In the genomic region with DNA sequence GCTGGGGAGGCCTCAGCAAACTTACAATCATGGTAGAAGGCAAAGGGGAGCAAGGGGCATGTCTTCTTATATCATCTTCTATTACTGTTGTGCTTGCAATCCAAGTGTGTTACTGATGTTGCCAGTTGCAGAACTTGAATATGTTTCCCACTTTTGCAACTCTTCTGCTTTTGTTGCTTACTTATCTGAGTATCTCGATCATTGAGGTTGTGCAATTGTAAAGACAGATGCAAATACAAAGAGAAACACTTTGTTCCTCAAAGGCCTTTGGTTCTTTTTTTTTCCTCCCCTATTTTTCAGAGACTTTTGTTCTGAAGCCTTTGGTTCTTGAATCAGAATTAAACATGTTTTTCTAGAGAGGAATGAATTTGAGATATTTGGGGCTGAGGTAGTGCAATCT, we compare ENCODE assay signal across 28 cellular contexts. TPM values are rescaled to one million over a fixed set of nuclear protein-coding genes. Genes with fewer than 3 reads are reported as not detected.
DNase-seq lines count a peak whose midpoint lies in the region; ATAC-seq and TF ChIP-seq lines count a peak whose summit lies in the region.
"Had no signal": no experiment of that assay in that cellular context is flagged by ENCODE, and none has a peak within 500 bp of the region (broad histone marks: within the 10 kb centered on the region; RNA-seq: fewer than 3 reads in every experiment).

No MANE protein-coding gene starts in this region.

- POLR2A ChIA-PET in WTC11 (lab: Charles Lee) = no interaction called here

- H3K4me1 Mint-ChIP-seq in GM23338 (peaks cover 24% of the 10 kb centered on the region), WTC11 (peaks cover 33% of the 10 kb centered on the region), neural progenitor cell (peaks cover 14% of the 10 kb centered on the region)
- H3K4me1 Mint-ChIP-seq: activated naive CD4-positive, alpha-beta T cell treated with anti-CD3 and anti-CD28 coated beads, Interleukin-2, amount 10 ng/mL, durations not matched to agents 7 days and 5 days; immature natural killer cell; natural killer cell; T-cell had no signal

- no peak overlapping the region for H3K9ac ChIP-seq in neural progenitor cell

- H2AFZ ChIP-seq in GM23338 (no peak overlapping the region), neural progenitor cell (replicated peaks) (no peak overlapping the region)

- H3K27me3 Mint-ChIP-seq in GM23338 (ENCODE audit: insufficient read depth, low read depth, poor library complexity) = peaks cover 8% of the 10 kb centered on the region
- H3K27me3 Mint-ChIP-seq in WTC11 (ENCODE audit: low read depth) = peaks cover 2% of the 10 kb centered on the region; the same call in 1 of the 2 replicates
- no peaks in the 10 kb centered on the region for H3K27me3 Mint-ChIP-seq in neural progenitor cell (ENCODE audit: insufficient read depth, low read depth)
- H3K27me3 Mint-ChIP-seq: activated naive CD4-positive, alpha-beta T cell treated with anti-CD3 and anti-CD28 coated beads, Interleukin-2, amount 10 ng/mL, durations not matched to agents 7 days and 5 days had no signal

- H3K4me3 Mint-ChIP-seq in GM23338 = peak overlapping the region; percentile 37; the same call in 1 of the 3 replicates
- H3K4me3 Mint-ChIP-seq in WTC11 = no peak overlapping the region
- H3K4me3 Mint-ChIP-seq in neural progenitor cell = no peak overlapping the region
- H3K4me3 Mint-ChIP-seq: activated naive CD4-positive, alpha-beta T cell treated with anti-CD3 and anti-CD28 coated beads, Interleukin-2, amount 10 ng/mL, durations not matched to agents 7 days and 5 days; CD4-positive, CD25-positive, alpha-beta regulatory T cell; immature natural killer cell; natural killer cell; T-cell had no signal

- H3K4me2 ChIP-seq in GM23338 (peak overlapping the region; percentile 58), neural progenitor cell (peak overlapping the region; percentile 63)

- H3K27ac Mint-ChIP-seq in GM23338 (peak overlapping the region; percentile 94), WTC11 (peak overlapping the region; percentile 73), neural progenitor cell (no peak overlapping the region)
- H3K27ac Mint-ChIP-seq: activated naive CD4-positive, alpha-beta T cell treated with anti-CD3 and anti-CD28 coated beads, Interleukin-2, amount 10 ng/mL, durations not matched to agents 7 days and 5 days; CD4-positive, CD25-positive, alpha-beta regulatory T cell; immature natural killer cell; natural killer cell; T-cell had no signal

- H3K9me3 ChIP-seq in neural progenitor cell (ENCODE audit: low read depth) = peaks cover 5% of the 10 kb centered on the region
- H3K9me3 ChIP-seq: heart right ventricle, psoas muscle, uterus had no signal

- peaks cover 15% of the 10 kb centered on the region; the same call in 1 of the 2 replicates for H3K36me3 ChIP-seq in GM23338 (ENCODE audit: insufficient read depth)
- peaks cover 7% of the 10 kb centered on the region for H3K36me3 ChIP-seq in neural progenitor cell
- H3K36me3 ChIP-seq: heart right ventricle, uterus had no signal

- H3K9me3 Mint-ChIP-seq in GM23338 (peaks cover 68% of the 10 kb centered on the region), WTC11 (peaks cover 52% of the 10 kb centered on the region), neural progenitor cell (peaks cover 33% of the 10 kb centered on the region)
- H3K9me3 Mint-ChIP-seq: immature natural killer cell, natural killer cell had no signal

- CTCF ChIA-PET in WTC11 (lab: Charles Lee) = interaction anchor here (1.1 kb wide), 1 partner anchor 136 kb away, joined by 6 read pairs; the partner anchor contains the start of gene UBR7

- H3K9me2 ChIP-seq in GM23338 (ENCODE audit: insufficient read depth) = peaks cover 9% of the 10 kb centered on the region

- H3K4me1 ChIP-seq in GM23338 (ENCODE audit: insufficient read depth) = peaks cover 29% of the 10 kb centered on the region
- peaks cover 26% of the 10 kb centered on the region for H3K4me1 ChIP-seq in neural progenitor cell
- H3K4me1 ChIP-seq: psoas muscle, uterus had no signal

- H3K79me2 ChIP-seq in GM23338 (replicated peaks; ENCODE audit: insufficient read depth) (no peaks in the 10 kb centered on the region), neural progenitor cell (ENCODE audit: low read depth) (no peaks in the 10 kb centered on the region)

- H3K4me3 ChIP-seq in GM23338 (peak overlapping the region; percentile 13; the same call in 1 of the 2 replicates), neural progenitor cell (no peak overlapping the region)
- H3K4me3 ChIP-seq: dorsolateral prefrontal cortex, heart right ventricle, psoas muscle, uterus had no signal

- H3F3A ChIP-seq in GM23338 (replicated peaks; ENCODE audit: low read depth) (peaks cover 10% of the 10 kb centered on the region; the same call in 1 of the 2 replicates), neural progenitor cell (ENCODE audit: low read depth) (peaks cover 37% of the 10 kb centered on the region)

- intact Hi-C loops in posterior vena cava (cut with DNase I) = no loop called here

- ATAC-seq in GM23338 = no peak
- ATAC-seq in WTC11 = no peak
- no peak for ATAC-seq in GM21717 (IDR thresholded peaks at IDR 0.05; ENCODE audit: unreplicated experiment)
- ATAC-seq: HCT116, heart right ventricle, left lobe of liver, natural killer cell, psoas muscle, Right ventricle myocardium inferior, T-cell had no signal

- no peaks in the 10 kb centered on the region for H4K20me1 ChIP-seq in GM23338 (replicated peaks; ENCODE audit: insufficient read depth)
- no peaks in the 10 kb centered on the region for H4K20me1 ChIP-seq in neural progenitor cell (ENCODE audit: low read depth)

- H3K27me3 ChIP-seq in GM23338 (ENCODE audit: insufficient read depth) = no peaks in the 10 kb centered on the region
- H3K27me3 ChIP-seq in neural progenitor cell = no peaks in the 10 kb centered on the region
- H3K27me3 ChIP-seq: dorsolateral prefrontal cortex, heart right ventricle, uterus had no signal

- H3K36me3 Mint-ChIP-seq in GM23338 (ENCODE audit: low read depth) (peaks cover 58% of the 10 kb centered on the region), WTC11 (peaks cover 56% of the 10 kb centered on the region), neural progenitor cell (peaks cover 10% of the 10 kb centered on the region)
- H3K36me3 Mint-ChIP-seq: activated naive CD4-positive, alpha-beta T cell treated with anti-CD3 and anti-CD28 coated beads, Interleukin-2, amount 10 ng/mL, durations not matched to agents 7 days and 5 days; CD4-positive, CD25-positive, alpha-beta regulatory T cell; natural killer cell had no signal

- H3K27ac ChIP-seq in GM23338 (ENCODE audit: low read depth) (peak overlapping the region; percentile 97), neural progenitor cell (peak overlapping the region; percentile 85)
- H3K27ac ChIP-seq: dorsolateral prefrontal cortex, heart right ventricle, psoas muscle, uterus had no signal

- TF ChIP-seq CTCF in GM23338 (conservative IDR thresholded peaks at IDR 0.05; ENCODE audit: low read depth in 2 of 2) (no peak), WTC11 (IDR thresholded peaks at IDR 0.05) (no peak), neural progenitor cell (IDR thresholded peaks at IDR 0.05) (no peak)

- no peak for DNase-seq in GM23338 (ENCODE audit: low spot score)
- peak; percentile 93 for DNase-seq in MV-4-11 (lab: John Stamatoyannopoulos, UW)
- no peak for DNase-seq in WTC11 (ENCODE audit: low spot score)
- DNase-seq in neural progenitor cell (ENCODE audit: low spot score) = no peak
- DNase-seq in GOT3 (lab: John Stamatoyannopoulos, UW) = no peak
- no peak for DNase-seq in posterior vena cava (ENCODE audit: low spot score)
- no peak for DNase-seq in stimulated activated CD4-positive, alpha-beta T cell treated with anti-CD3 and anti-CD28 coated beads, Interleukin-1b, Interleukin-23, amount 100 ng/mL, for 48 hours
- DNase-seq: activated CD4-positive, alpha-beta T cell treated with anti-CD3 and anti-CD28 coated beads for 48 hours; activated naive CD4-positive, alpha-beta T cell treated with anti-CD3 and anti-CD28 coated beads, Interleukin-2, amount 10 ng/mL, durations not matched to agents 7 days and 5 days; activated T-cell treated with anti-CD3 and anti-CD28 coated beads, Interleukin-2, amount 50 U/mL, for 48 hours; CD4-positive, CD25-positive, alpha-beta regulatory T cell; dorsolateral prefrontal cortex; heart right ventricle; immature natural killer cell; Karpas-422; natural killer cell; NCI-H1417 treated with DMSO at 0.1 percent for 48 hours; NCI-H510A; psoas muscle; T-cell; uterus had no signal

TF ChIP-seq in GM23338, 12 proteins besides CTCF, POLR2A, EP300 and RAD21 (continues in another document):
- TF ChIP-seq EZH2phosphoT487 (IDR thresholded peaks at IDR 0.05; ENCODE audit: unreplicated experiment) = no peak

TF ChIP-seq in WTC11, 78 proteins besides CTCF, POLR2A, EP300 and RAD21 (continues in another document):
- TF ChIP-seq TEAD1 (CRISPR knock-in tag; IDR thresholded peaks at IDR 0.05) (no peak), EMX1 (CRISPR knock-in tag; IDR thresholded peaks at IDR 0.05) (no peak), ZBTB21 (CRISPR knock-in tag; IDR thresholded peaks at IDR 0.05; ENCODE audit: borderline replicate concordance) (no peak), ELF4 (CRISPR knock-in tag; IDR thresholded peaks at IDR 0.05; ENCODE audit: low read depth) (no peak), SP1 (CRISPR knock-in tag; conservative IDR thresholded peaks at IDR 0.05) (no peak)
- TF ChIP-seq, protein P1, sequence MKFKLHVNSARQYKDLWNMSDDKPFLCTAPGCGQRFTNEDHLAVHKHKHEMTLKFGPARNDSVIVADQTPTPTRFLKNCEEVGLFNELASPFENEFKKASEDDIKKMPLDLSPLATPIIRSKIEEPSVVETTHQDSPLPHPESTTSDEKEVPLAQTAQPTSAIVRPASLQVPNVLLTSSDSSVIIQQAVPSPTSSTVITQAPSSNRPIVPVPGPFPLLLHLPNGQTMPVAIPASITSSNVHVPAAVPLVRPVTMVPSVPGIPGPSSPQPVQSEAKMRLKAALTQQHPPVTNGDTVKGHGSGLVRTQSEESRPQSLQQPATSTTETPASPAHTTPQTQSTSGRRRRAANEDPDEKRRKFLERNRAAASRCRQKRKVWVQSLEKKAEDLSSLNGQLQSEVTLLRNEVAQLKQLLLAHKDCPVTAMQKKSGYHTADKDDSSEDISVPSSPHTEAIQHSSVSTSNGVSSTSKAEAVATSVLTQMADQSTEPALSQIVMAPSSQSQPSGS (CRISPR knock-in tag; IDR thresholded peaks at IDR 0.05; ENCODE audit: borderline replicate concordance, low read depth) = no peak

RNA-seq across cellular contexts. Expression of gene COX8C, which starts 3.7 kb away (rescaled TPM):
- total RNA-seq in GM23338 (2014; rRNA removed; shearing (Covaris generic)) = not detected in 2 replicates
- 0.73 TPM in 1 of 2 replicates, not detected in the other for polyA plus RNA-seq in GM23338 (2016; fragmentation: Nextera tagmentation; extraction: Ambion mirVana)
- total RNA-seq in WTC11 (2021) (not detected in 3 replicates), neural progenitor cell (ENCODE audit: low replicate concordance) (not detected in 2 replicates), posterior vena cava (under 1 TPM in 1 of 2 donors, not detected in 1; 0.52 TPM)
- total RNA-seq: astrocyte; CD4-positive, CD25-positive, alpha-beta regulatory T cell; HT-29; left lobe of liver; natural killer cell; skeletal muscle tissue; T-cell; uterus had no signal
- polyA plus RNA-seq: heart right ventricle, immature natural killer cell had no signal

RNA-seq across cellular contexts. Expression of gene BTBD7, which starts 10.4 kb away (rescaled TPM):
- 31.3 and 32.8 TPM in 2 replicates for total RNA-seq in GM23338 (2014; rRNA removed; shearing (Covaris generic))
- polyA plus RNA-seq in GM23338 (2016; fragmentation: Nextera tagmentation; extraction: Ambion mirVana) = 24.4 and 28.9 TPM in 2 replicates
- total RNA-seq in WTC11 (2021) (29.2 to 34.1 TPM (median 31.3 TPM) in 3 replicates), neural progenitor cell (ENCODE audit: low replicate concordance) (30.1 and 44.7 TPM in 2 replicates), posterior vena cava (10 to 100 TPM; 34.8 to 42.5 TPM)
